ENCODE assay signal across 15 cellular contexts in genomic region chr2:107068502-107068901, GRCh38.
DNase-seq lines count a peak whose midpoint lies in the region; ATAC-seq and TF ChIP-seq lines count a peak whose summit lies in the region.
"Had no signal": no experiment of that assay in that cellular context is flagged by ENCODE, and none has a peak within 500 bp of the region (broad histone marks: within the 10 kb centered on the region; RNA-seq: fewer than 3 reads in every experiment).

No MANE protein-coding gene starts in this region.

- peaks cover 41% of the 10 kb centered on the region for H3K4me1 ChIP-seq in neural progenitor cell
- H3K4me1 ChIP-seq: BE2C, HAP-1 had no signal

- H3K4me2 ChIP-seq in neural progenitor cell: no peak overlapping the region
- H3K4me2 ChIP-seq: A549 had no signal

- no peak overlapping the region for H3K27ac ChIP-seq in neural progenitor cell
- H3K27ac ChIP-seq: A549, C4-2B had no signal

- H3K9me3 Mint-ChIP-seq in neural progenitor cell (no peaks in the 10 kb centered on the region), HFFc6 (no peaks in the 10 kb centered on the region)

- no peak overlapping the region for H3K4me3 Mint-ChIP-seq in neural progenitor cell
- no peak overlapping the region for H3K4me3 Mint-ChIP-seq in HFFc6
- H3K4me3 Mint-ChIP-seq: CD4-positive, alpha-beta memory T cell had no signal

- no peak overlapping the region for H3K4me3 ChIP-seq in fibroblast of villous mesenchyme (ENCODE audit: low read depth, low read length)
- H3K4me3 ChIP-seq in neural progenitor cell: no peak overlapping the region
- H3K4me3 ChIP-seq: A549, HAP-1 had no signal

- no peaks in the 10 kb centered on the region for H3K27me3 ChIP-seq in neural progenitor cell
- H3K27me3 ChIP-seq: BE2C had no signal

- H4K20me1 ChIP-seq in neural progenitor cell (ENCODE audit: low read depth): no peaks in the 10 kb centered on the region

- peak; percentile 38 for DNase-seq in NCI-H774 (lab: John Stamatoyannopoulos, UW)
- DNase-seq in fibroblast of villous mesenchyme (ENCODE audit: low read depth): peak; percentile 75
- DNase-seq in neural progenitor cell (ENCODE audit: low spot score): no peak
- no peak for DNase-seq in HFFc6
- DNase-seq: BE2C; CD4-positive, alpha-beta memory T cell; COR-L47; DMS79 treated with DMSO at 0.1 percent for 48 hours; EL; IMR-90 had no signal

- H3K4me1 Mint-ChIP-seq in neural progenitor cell: peaks cover 50% of the 10 kb centered on the region
- H3K4me1 Mint-ChIP-seq in HFFc6 (ENCODE audit: low read depth): peaks cover 8% of the 10 kb centered on the region
- H3K4me1 Mint-ChIP-seq: CD4-positive, alpha-beta memory T cell had no signal

- no peaks in the 10 kb centered on the region for H3K36me3 ChIP-seq in neural progenitor cell
- H3K36me3 ChIP-seq: BE2C, HAP-1 had no signal

- H3K27ac Mint-ChIP-seq in neural progenitor cell: peak overlapping the region; percentile 96
- H3K27ac Mint-ChIP-seq in HFFc6: no peak overlapping the region
- H3K27ac Mint-ChIP-seq: CD4-positive, alpha-beta memory T cell had no signal

- no peaks in the 10 kb centered on the region for H3K79me2 ChIP-seq in neural progenitor cell (ENCODE audit: low read depth)

- TF ChIP-seq CTCF in fibroblast of villous mesenchyme (IDR thresholded peaks at IDR 0.05; ENCODE audit: insufficient read depth, low read depth, low read length): no peak
- TF ChIP-seq CTCF in neural progenitor cell (IDR thresholded peaks at IDR 0.05): no peak
- TF ChIP-seq CTCF in HFFc6 (IDR thresholded peaks at IDR 0.05): no peak

- H3K9ac ChIP-seq in neural progenitor cell: no peak overlapping the region

- H3K36me3 Mint-ChIP-seq in neural progenitor cell: no peaks in the 10 kb centered on the region
- H3K36me3 Mint-ChIP-seq in HFFc6 (ENCODE audit: low read depth): no peaks in the 10 kb centered on the region
- H3K36me3 Mint-ChIP-seq: CD4-positive, alpha-beta memory T cell had no signal

- H3K27me3 Mint-ChIP-seq in neural progenitor cell (ENCODE audit: insufficient read depth, low read depth): no peaks in the 10 kb centered on the region
- H3K27me3 Mint-ChIP-seq in HFFc6 (ENCODE audit: insufficient read depth): peaks cover 7% of the 10 kb centered on the region

- peaks cover 15% of the 10 kb centered on the region for H3F3A ChIP-seq in neural progenitor cell (ENCODE audit: low read depth)

- H3K9me3 ChIP-seq in neural progenitor cell (ENCODE audit: low read depth): no peaks in the 10 kb centered on the region
- H3K9me3 ChIP-seq: A549, BE2C, HAP-1 had no signal

- ATAC-seq in HG02884 (IDR thresholded peaks at IDR 0.05; ENCODE audit: unreplicated experiment): no peak
- no peak for ATAC-seq in esophagus mucosa
- ATAC-seq: A549 had no signal

- H2AFZ ChIP-seq in neural progenitor cell (replicated peaks): no peak overlapping the region

Comparison
In these comparisons a context has a peak if more than half of its experiments do, and no peak if none do; other contexts are left out.
1. DNase-seq: peak in NCI-H774 (single experiment) and fibroblast of villous mesenchyme (single experiment); none in neural progenitor cell (single experiment) and HFFc6 (single experiment).